In the genomic region with DNA sequence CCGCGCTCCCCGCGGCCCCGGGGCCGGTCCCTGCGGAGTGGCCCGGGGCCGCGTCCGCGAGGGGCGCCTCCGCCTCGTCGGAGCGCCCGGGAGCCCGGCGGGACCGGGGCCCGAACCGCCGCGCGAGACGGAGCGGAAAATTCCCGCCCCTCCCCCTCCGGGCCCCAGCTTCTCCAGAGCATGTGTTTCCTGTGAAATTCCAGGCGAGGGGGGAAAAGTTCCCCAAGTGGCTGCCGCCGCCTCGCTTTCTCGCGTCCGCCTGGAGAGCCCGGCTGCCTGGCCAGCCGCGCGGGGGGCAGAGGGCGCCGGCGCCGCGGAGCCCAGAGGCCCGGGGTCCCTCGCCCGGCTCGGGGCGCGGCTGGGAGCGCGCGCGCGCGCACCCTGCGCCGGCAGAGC, we compare ENCODE assay signal across 9 cellular contexts.
DNase-seq lines count a peak whose midpoint lies in the region; ATAC-seq and TF ChIP-seq lines count a peak whose summit lies in the region.
"Had no signal": no experiment of that assay in that cellular context is flagged by ENCODE, and none has a peak within 500 bp of the region (broad histone marks: within the 10 kb centered on the region; RNA-seq: fewer than 3 reads in every experiment).

No MANE protein-coding gene starts in this region.

- H3K4me3 ChIP-seq in AG04449 (ENCODE audit: low read depth, low read length) (peak overlapping the region; percentile 88), HUES48 (ENCODE audit: low read depth, low read length) (peak overlapping the region; percentile 68), endocrine pancreas (ENCODE audit: control insufficient read depth, insufficient read depth, low read length) (no peak overlapping the region), muscle layer of colon (ENCODE audit: low read depth in 1 of 2, low read length in 2 of 2) (peak overlapping the region; percentile 78 to 80)

- no peak for DNase-seq in AG04449 (ENCODE audit: low read depth, low spot score)
- DNase-seq in SW 1271 (lab: John Stamatoyannopoulos, UW): no peak
- no peak for DNase-seq in activated CD8-positive, alpha-beta memory T cell treated with anti-CD3 and anti-CD28 coated beads, Interleukin-2, amount 50 U/mL, for 4 hours
- no peak for DNase-seq in NCI-H146 treated with DMSO at 0.1 percent for 48 hours (lab: John Stamatoyannopoulos, UW; ENCODE audit: unreplicated experiment)
- DNase-seq: Calu3 had no signal

- H3K27me3 ChIP-seq in HUES48 (ENCODE audit: control insufficient read depth, insufficient read depth, low read length) (peaks cover 62% of the 10 kb centered on the region), endocrine pancreas (ENCODE audit: control insufficient read depth, insufficient read depth, low read length) (no peaks in the 10 kb centered on the region), muscle layer of colon (ENCODE audit: control insufficient read depth in 1 of 2, insufficient read depth in 2 of 2, low read length in 2 of 2) (no peaks in the 10 kb centered on the region)

- POLR2A ChIA-PET in AG04449 (lab: Yijun Ruan, JAX): no interaction called here

- CTCF ChIA-PET in AG04449 (lab: Yijun Ruan, JAX): interaction anchor here (1.6 to 4.0 kb wide), 2 partner anchors 226 to 230 kb away, joined by 3 to 48 read pairs; no protein-coding TSS in a partner anchor

- no peak overlapping the region for H3K27ac ChIP-seq in HUES48 (ENCODE audit: low read depth, low read length)
- H3K27ac ChIP-seq in muscle layer of colon (ENCODE audit: low read depth, low read length): peak overlapping the region; percentile 85

- no peaks in the 10 kb centered on the region for H3K36me3 ChIP-seq in HUES48 (ENCODE audit: control insufficient read depth, insufficient read depth, low read length)
- no peaks in the 10 kb centered on the region for H3K36me3 ChIP-seq in endocrine pancreas (ENCODE audit: control insufficient read depth, insufficient read depth, low read length)
- peaks cover 6% of the 10 kb centered on the region for H3K36me3 ChIP-seq in muscle layer of colon (ENCODE audit: insufficient read depth, low read length)

- H3K9me3 ChIP-seq in HUES48 (ENCODE audit: control insufficient read depth, insufficient read depth, low read length) (no peaks in the 10 kb centered on the region), endocrine pancreas (ENCODE audit: control insufficient read depth, low read length) (no peaks in the 10 kb centered on the region), muscle layer of colon (ENCODE audit: low read length) (no peaks in the 10 kb centered on the region)

- H3K4me1 ChIP-seq in HUES48 (ENCODE audit: control insufficient read depth, insufficient read depth, low read length): peaks cover 19% of the 10 kb centered on the region
- H3K4me1 ChIP-seq in endocrine pancreas (ENCODE audit: control insufficient read depth, insufficient read depth, low read length): peaks cover 6% of the 10 kb centered on the region
- H3K4me1 ChIP-seq in muscle layer of colon (ENCODE audit: insufficient read depth, low read length): peaks cover 18% of the 10 kb centered on the region

- H3K9ac ChIP-seq in HUES48 (ENCODE audit: low read depth, low read length): no peak overlapping the region
- H3K9ac ChIP-seq in endocrine pancreas (ENCODE audit: control insufficient read depth, insufficient read depth, low read length): peak overlapping the region; percentile 95
- no peak overlapping the region for H3K9ac ChIP-seq in muscle layer of colon (ENCODE audit: low read length)

- ATAC-seq in HG02623 (IDR thresholded peaks at IDR 0.05; ENCODE audit: unreplicated experiment): no peak

- no peak for TF ChIP-seq CTCF in AG04449 (IDR thresholded peaks at IDR 0.05; ENCODE audit: insufficient read depth, low read length, missing control alignments)
